1 cellular context compared by ENCODE assay signal in the genomic region with DNA sequence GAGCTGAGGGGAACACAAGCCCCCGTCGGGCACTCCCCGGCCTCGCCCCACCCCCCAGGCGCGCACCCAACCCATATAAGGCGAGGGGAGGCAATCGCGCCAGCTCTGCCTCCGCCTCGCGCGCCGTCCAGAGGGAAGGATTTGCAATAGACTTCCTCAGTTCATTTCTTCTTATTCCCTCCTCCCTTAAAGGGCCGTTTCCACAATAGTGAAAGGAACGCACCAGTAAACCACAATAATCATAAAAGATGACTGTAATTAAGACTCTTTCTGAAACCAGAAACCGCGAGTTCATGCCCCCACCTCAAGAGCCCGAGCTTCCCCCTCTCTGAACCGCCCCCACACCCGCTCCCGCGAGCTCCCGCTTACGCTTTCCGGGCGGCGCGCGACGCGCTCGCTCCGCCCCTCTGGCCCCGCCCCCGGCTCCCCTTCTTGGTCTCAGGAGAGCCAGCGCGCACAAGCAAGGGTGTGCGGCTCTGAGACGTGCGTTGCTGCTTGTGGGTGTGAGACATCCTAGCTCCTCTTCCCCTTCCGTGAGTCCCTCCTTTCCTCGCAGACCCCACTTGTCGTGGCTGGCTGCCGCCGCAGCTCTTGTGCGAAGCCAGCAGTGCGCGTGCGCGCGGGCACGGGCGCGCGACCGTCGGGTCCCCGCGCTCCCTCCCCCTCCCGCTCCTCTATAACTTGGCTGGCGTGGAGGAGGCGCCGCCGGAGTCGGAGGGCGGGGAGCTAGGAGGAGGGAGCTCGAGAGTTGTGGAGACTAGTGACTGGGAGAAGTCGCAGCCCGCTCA.
TF ChIP-seq lines count a peak whose summit lies in the region.

A gene with protein sequence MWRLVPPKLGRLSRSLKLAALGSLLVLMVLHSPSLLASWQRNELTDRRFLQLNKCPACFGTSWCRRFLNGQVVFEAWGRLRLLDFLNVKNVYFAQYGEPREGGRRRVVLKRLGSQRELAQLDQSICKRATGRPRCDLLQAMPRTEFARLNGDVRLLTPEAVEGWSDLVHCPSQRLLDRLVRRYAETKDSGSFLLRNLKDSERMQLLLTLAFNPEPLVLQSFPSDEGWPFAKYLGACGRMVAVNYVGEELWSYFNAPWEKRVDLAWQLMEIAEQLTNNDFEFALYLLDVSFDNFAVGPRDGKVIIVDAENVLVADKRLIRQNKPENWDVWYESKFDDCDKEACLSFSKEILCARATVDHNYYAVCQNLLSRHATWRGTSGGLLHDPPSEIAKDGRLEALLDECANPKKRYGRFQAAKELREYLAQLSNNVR (plus strand): TSS at position 457 of the 788 bp plus-strand sequence. CDS start 510 bp downstream, outside the sequence.

TF ChIP-seq in WTC11, 78 proteins besides CTCF, POLR2A, EP300 and RAD21 (continued from another document and continues in another):
- TF ChIP-seq TEAD4 (CRISPR knock-in tag; IDR thresholded peaks at IDR 0.05) (no peak), KAT7 (CRISPR knock-in tag; IDR thresholded peaks at IDR 0.05; ENCODE audit: borderline replicate concordance) (0 out of 2 replicates have a peak, but pooled peaks have one; percentile 41), HMGA2 (CRISPR knock-in tag; IDR thresholded peaks at IDR 0.05) (no peak), NFYB (CRISPR knock-in tag; conservative IDR thresholded peaks at IDR 0.05; ENCODE audit: low read depth) (no peak), MXD4 (CRISPR knock-in tag; IDR thresholded peaks at IDR 0.05; ENCODE audit: borderline replicate concordance) (no peak), NR3C1 (CRISPR knock-in tag; conservative IDR thresholded peaks at IDR 0.05; ENCODE audit: low read depth) (no peak), GRHL2 (CRISPR knock-in tag; IDR thresholded peaks at IDR 0.05; ENCODE audit: insufficient replicate concordance, severe bottlenecking) (no peak), ZNF671 (CRISPR knock-in tag; IDR thresholded peaks at IDR 0.05) (no peak; the same call in 1 of the 2 replicates), SOX15 (CRISPR knock-in tag; IDR thresholded peaks at IDR 0.05) (no peak), NFATC4 (CRISPR knock-in tag; IDR thresholded peaks at IDR 0.05) (no peak), ZBTB21 (CRISPR knock-in tag; IDR thresholded peaks at IDR 0.05; ENCODE audit: borderline replicate concordance) (peak; percentile 44; the same call in 1 of the 2 replicates), TCF7 (CRISPR knock-in tag; IDR thresholded peaks at IDR 0.05; ENCODE audit: low read depth) (no peak), ZNF423 (CRISPR knock-in tag; IDR thresholded peaks at IDR 0.05) (no peak), GTF2I (CRISPR knock-in tag; conservative IDR thresholded peaks at IDR 0.05) (no peak), EMX1 (CRISPR knock-in tag; IDR thresholded peaks at IDR 0.05) (0 out of 2 replicates have a peak, but pooled peaks have one; percentile 28), SMAD3 (CRISPR knock-in tag; IDR thresholded peaks at IDR 0.05; ENCODE audit: borderline replicate concordance) (no peak), ZSCAN18 (CRISPR knock-in tag; IDR thresholded peaks at IDR 0.05) (no peak), CREB1 (CRISPR knock-in tag; IDR thresholded peaks at IDR 0.05) (no peak), ZNF263 (CRISPR knock-in tag; IDR thresholded peaks at IDR 0.05; ENCODE audit: low read depth) (no peak), STAT6 (CRISPR knock-in tag; conservative IDR thresholded peaks at IDR 0.05; ENCODE audit: low read depth) (no peak), AR (CRISPR knock-in tag; IDR thresholded peaks at IDR 0.05) (0 out of 2 replicates have a peak, but pooled peaks have one; percentile 41), ZNF317 (CRISPR knock-in tag; IDR thresholded peaks at IDR 0.05; ENCODE audit: borderline replicate concordance, low read depth) (no peak), ZNF232 (CRISPR knock-in tag; IDR thresholded peaks at IDR 0.05) (no peak; the same call in 1 of the 2 replicates)
- TF ChIP-seq, protein P1, sequence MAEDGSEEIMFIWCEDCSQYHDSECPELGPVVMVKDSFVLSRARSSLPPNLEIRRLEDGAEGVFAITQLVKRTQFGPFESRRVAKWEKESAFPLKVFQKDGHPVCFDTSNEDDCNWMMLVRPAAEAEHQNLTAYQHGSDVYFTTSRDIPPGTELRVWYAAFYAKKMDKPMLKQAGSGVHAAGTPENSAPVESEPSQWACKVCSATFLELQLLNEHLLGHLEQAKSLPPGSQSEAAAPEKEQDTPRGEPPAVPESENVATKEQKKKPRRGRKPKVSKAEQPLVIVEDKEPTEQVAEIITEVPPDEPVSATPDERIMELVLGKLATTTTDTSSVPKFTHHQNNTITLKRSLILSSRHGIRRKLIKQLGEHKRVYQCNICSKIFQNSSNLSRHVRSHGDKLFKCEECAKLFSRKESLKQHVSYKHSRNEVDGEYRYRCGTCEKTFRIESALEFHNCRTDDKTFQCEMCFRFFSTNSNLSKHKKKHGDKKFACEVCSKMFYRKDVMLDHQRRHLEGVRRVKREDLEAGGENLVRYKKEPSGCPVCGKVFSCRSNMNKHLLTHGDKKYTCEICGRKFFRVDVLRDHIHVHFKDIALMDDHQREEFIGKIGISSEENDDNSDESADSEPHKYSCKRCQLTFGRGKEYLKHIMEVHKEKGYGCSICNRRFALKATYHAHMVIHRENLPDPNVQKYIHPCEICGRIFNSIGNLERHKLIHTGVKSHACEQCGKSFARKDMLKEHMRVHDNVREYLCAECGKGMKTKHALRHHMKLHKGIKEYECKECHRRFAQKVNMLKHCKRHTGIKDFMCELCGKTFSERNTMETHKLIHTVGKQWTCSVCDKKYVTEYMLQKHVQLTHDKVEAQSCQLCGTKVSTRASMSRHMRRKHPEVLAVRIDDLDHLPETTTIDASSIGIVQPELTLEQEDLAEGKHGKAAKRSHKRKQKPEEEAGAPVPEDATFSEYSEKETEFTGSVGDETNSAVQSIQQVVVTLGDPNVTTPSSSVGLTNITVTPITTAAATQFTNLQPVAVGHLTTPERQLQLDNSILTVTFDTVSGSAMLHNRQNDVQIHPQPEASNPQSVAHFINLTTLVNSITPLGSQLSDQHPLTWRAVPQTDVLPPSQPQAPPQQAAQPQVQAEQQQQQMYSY (CRISPR knock-in tag; IDR thresholded peaks at IDR 0.05): no peak
- TF ChIP-seq, protein P2, sequence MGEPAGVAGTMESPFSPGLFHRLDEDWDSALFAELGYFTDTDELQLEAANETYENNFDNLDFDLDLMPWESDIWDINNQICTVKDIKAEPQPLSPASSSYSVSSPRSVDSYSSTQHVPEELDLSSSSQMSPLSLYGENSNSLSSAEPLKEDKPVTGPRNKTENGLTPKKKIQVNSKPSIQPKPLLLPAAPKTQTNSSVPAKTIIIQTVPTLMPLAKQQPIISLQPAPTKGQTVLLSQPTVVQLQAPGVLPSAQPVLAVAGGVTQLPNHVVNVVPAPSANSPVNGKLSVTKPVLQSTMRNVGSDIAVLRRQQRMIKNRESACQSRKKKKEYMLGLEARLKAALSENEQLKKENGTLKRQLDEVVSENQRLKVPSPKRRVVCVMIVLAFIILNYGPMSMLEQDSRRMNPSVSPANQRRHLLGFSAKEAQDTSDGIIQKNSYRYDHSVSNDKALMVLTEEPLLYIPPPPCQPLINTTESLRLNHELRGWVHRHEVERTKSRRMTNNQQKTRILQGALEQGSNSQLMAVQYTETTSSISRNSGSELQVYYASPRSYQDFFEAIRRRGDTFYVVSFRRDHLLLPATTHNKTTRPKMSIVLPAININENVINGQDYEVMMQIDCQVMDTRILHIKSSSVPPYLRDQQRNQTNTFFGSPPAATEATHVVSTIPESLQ (CRISPR knock-in tag; IDR thresholded peaks at IDR 0.05): no peak
- TF ChIP-seq, protein P3, sequence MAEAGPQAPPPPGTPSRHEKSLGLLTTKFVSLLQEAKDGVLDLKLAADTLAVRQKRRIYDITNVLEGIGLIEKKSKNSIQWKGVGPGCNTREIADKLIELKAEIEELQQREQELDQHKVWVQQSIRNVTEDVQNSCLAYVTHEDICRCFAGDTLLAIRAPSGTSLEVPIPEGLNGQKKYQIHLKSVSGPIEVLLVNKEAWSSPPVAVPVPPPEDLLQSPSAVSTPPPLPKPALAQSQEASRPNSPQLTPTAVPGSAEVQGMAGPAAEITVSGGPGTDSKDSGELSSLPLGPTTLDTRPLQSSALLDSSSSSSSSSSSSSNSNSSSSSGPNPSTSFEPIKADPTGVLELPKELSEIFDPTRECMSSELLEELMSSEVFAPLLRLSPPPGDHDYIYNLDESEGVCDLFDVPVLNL (CRISPR knock-in tag; IDR thresholded peaks at IDR 0.05; ENCODE audit: borderline replicate concordance, low read depth): no peak
- TF ChIP-seq, protein P4, sequence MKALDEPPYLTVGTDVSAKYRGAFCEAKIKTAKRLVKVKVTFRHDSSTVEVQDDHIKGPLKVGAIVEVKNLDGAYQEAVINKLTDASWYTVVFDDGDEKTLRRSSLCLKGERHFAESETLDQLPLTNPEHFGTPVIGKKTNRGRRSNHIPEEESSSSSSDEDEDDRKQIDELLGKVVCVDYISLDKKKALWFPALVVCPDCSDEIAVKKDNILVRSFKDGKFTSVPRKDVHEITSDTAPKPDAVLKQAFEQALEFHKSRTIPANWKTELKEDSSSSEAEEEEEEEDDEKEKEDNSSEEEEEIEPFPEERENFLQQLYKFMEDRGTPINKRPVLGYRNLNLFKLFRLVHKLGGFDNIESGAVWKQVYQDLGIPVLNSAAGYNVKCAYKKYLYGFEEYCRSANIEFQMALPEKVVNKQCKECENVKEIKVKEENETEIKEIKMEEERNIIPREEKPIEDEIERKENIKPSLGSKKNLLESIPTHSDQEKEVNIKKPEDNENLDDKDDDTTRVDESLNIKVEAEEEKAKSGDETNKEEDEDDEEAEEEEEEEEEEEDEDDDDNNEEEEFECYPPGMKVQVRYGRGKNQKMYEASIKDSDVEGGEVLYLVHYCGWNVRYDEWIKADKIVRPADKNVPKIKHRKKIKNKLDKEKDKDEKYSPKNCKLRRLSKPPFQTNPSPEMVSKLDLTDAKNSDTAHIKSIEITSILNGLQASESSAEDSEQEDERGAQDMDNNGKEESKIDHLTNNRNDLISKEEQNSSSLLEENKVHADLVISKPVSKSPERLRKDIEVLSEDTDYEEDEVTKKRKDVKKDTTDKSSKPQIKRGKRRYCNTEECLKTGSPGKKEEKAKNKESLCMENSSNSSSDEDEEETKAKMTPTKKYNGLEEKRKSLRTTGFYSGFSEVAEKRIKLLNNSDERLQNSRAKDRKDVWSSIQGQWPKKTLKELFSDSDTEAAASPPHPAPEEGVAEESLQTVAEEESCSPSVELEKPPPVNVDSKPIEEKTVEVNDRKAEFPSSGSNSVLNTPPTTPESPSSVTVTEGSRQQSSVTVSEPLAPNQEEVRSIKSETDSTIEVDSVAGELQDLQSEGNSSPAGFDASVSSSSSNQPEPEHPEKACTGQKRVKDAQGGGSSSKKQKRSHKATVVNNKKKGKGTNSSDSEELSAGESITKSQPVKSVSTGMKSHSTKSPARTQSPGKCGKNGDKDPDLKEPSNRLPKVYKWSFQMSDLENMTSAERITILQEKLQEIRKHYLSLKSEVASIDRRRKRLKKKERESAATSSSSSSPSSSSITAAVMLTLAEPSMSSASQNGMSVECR (CRISPR knock-in tag; IDR thresholded peaks at IDR 0.05; ENCODE audit: borderline replicate concordance): no peak; the same call in 1 of the 2 replicates
